Comparison of ENCODE assay signal across 8 cellular contexts in genomic region chr19:29715695-29716581, GRCh38. TPM values are rescaled to one million over a fixed set of nuclear protein-coding genes. Genes with fewer than 3 reads are reported as not detected.
DNase-seq lines count a peak whose midpoint lies in the region; ATAC-seq, FAIRE-seq and TF ChIP-seq lines count a peak whose summit lies in the region.

No MANE protein-coding gene starts in this region.

- H3K79me2 ChIP-seq in mesendoderm (ENCODE audit: control insufficient read depth, insufficient read depth, low read length): no peaks in the 10 kb centered on the region

- peak overlapping the region; percentile 83 for H3K9ac ChIP-seq in mesendoderm (ENCODE audit: low read length)

- no peak for DNase-seq in AG09309 (ENCODE audit: low read depth)
- no peak for DNase-seq in GM19239 (ENCODE audit: insufficient read length, low spot score)
- peak; percentile 44 for DNase-seq in NB4 (ENCODE audit: low read depth)
- peak; percentile 25 for DNase-seq in central memory CD4-positive, alpha-beta T cell
- DNase-seq in mesendoderm: peak; percentile 50
- DNase-seq in aorta: peak in 1 of 2 donors; percentile 40
- DNase-seq in NCI-H187 (lab: John Stamatoyannopoulos, UW): no peak

- H4K5ac ChIP-seq in mesendoderm (ENCODE audit: low read length): peak overlapping the region; percentile 56

- H3K4ac ChIP-seq in mesendoderm (ENCODE audit: low read depth, low read length): peak overlapping the region; percentile 97

- ATAC-seq in aorta (ENCODE audit: low FRiP score) (no peak), HG03025 (IDR thresholded peaks at IDR 0.05; ENCODE audit: low FRiP score, unreplicated experiment) (no peak)

- TF ChIP-seq CTCF in AG09309 (IDR thresholded peaks at IDR 0.05; ENCODE audit: control insufficient read depth, insufficient read depth, low read depth, low read length, missing control alignments) (no peak), NB4 (IDR thresholded peaks at IDR 0.05; ENCODE audit: low read depth, low read length) (no peak)

- no peaks in the 10 kb centered on the region for H3K36me3 ChIP-seq in mesendoderm (ENCODE audit: control insufficient read depth, insufficient read depth, low read length)
- H3K36me3 ChIP-seq in aorta (ENCODE audit: control insufficient read depth in 1 of 2, insufficient read depth in 2 of 2, low read length in 1 of 2): no peaks in the 10 kb centered on the region

- peak; percentile 26 for FAIRE-seq in GM19239 (lab: Jason Lieb, UNC)

- H3K79me1 ChIP-seq in mesendoderm (ENCODE audit: low read length): peaks cover 2% of the 10 kb centered on the region

- H2AK5ac ChIP-seq in mesendoderm (ENCODE audit: low read length): no peak overlapping the region

- peak overlapping the region; percentile 59 for H3K23ac ChIP-seq in mesendoderm (ENCODE audit: low read length)

- no peaks in the 10 kb centered on the region for H3K9me3 ChIP-seq in aorta (ENCODE audit: control insufficient read depth, low read length)

- peak overlapping the region; percentile 98 for H3K18ac ChIP-seq in mesendoderm (ENCODE audit: low read length)

- H3K27me3 ChIP-seq in mesendoderm (ENCODE audit: insufficient read depth, low read length, poor library complexity) (no peaks in the 10 kb centered on the region), aorta (ENCODE audit: control insufficient read depth in 1 of 2, insufficient read depth in 2 of 2, low read length in 1 of 2) (no peaks in the 10 kb centered on the region)

- H3K4me2 ChIP-seq in mesendoderm (ENCODE audit: low read length): peak overlapping the region; percentile 52

- H2BK120ac ChIP-seq in mesendoderm (ENCODE audit: low read depth, low read length): peak overlapping the region; percentile 52

- H3K4me1 ChIP-seq in mesendoderm (ENCODE audit: control insufficient read depth, low read depth, low read length) (peaks cover 8% of the 10 kb centered on the region), aorta (ENCODE audit: control insufficient read depth in 1 of 2, insufficient read depth in 2 of 2, low read length in 2 of 2) (no peaks in the 10 kb centered on the region)

- TF ChIP-seq POLR2A in NB4 (IDR thresholded peaks at IDR 0.05; ENCODE audit: extremely low read depth, insufficient read length): no peak

- H3K56ac ChIP-seq in mesendoderm (ENCODE audit: low read length): peak overlapping the region; percentile 91

- intact Hi-C loops in aorta (cut with DNase I): loop anchor here (1.0 to 5.0 kb wide), 4 partner anchors 22 to 106 kb away; no protein-coding TSS in a partner anchor

- H3K27ac ChIP-seq in mesendoderm (ENCODE audit: low read depth, low read length) (no peak overlapping the region), aorta (ENCODE audit: low read depth in 1 of 2, low read length in 2 of 2) (peak overlapping the region; percentile 61 to 69)

- no CpG with 5 or more reads among the region's 13 CpGs for WGBS in mesendoderm (ENCODE audit: extremely low coverage, insufficient coverage, low lambda C conversion rate)
- 22 to 24% methylated on average over 13 of the region's 13 CpGs for WGBS in aorta, 2 donors

- no peak overlapping the region for H4K8ac ChIP-seq in mesendoderm (ENCODE audit: low read depth, low read length)

- H2BK5ac ChIP-seq in mesendoderm (ENCODE audit: low read length): no peak overlapping the region

- no peak overlapping the region for H2BK15ac ChIP-seq in mesendoderm (replicated peaks; ENCODE audit: low read depth)

- H3K4me3 ChIP-seq in AG09309 (ENCODE audit: control insufficient read depth, low read depth, low read length) (peak overlapping the region; percentile 85), NB4 (ENCODE audit: low read depth, low read length) (peak overlapping the region; percentile 75), mesendoderm (ENCODE audit: low read length) (peak overlapping the region; percentile 22), aorta (ENCODE audit: low read length in 2 of 2) (peak overlapping the region; percentile 57 to 83)

RNA-seq across cellular contexts. Expression of gene C19orf12, which starts 0.9 kb away (rescaled TPM):
- polyA plus RNA-seq in mesendoderm (2013, experiment 1 of 2): 10.9 TPM
- 10.9 TPM for polyA plus RNA-seq in mesendoderm (2013, experiment 2 of 2)
- 10 to 100 TPM; 26.4 to 32.8 TPM for total RNA-seq in aorta
- polyA plus RNA-seq in aorta: 10 to 100 TPM; 14.3 to 19.5 TPM

RNA-seq across cellular contexts. Expression of gene PLEKHF1, which starts 50.7 kb away (rescaled TPM):
- polyA plus RNA-seq in mesendoderm (2013, experiment 1 of 2): 3.0 TPM
- 3.7 TPM for polyA plus RNA-seq in mesendoderm (2013, experiment 2 of 2)
- total RNA-seq in aorta: 10 to 100 TPM; 10.8 to 17.5 TPM
- polyA plus RNA-seq in aorta: 10 to 100 TPM in 1 of 2 donors, 1 to 10 TPM in 1; 9.9 to 17.2 TPM

Comparison
In these comparisons a context has a peak if more than half of its experiments do, and no peak if none do; other contexts are left out.
1. DNase-seq: peak in NB4 (single experiment), central memory CD4-positive, alpha-beta T cell (single experiment) and mesendoderm (single experiment); none in AG09309 (single experiment), GM19239 (single experiment) and NCI-H187 (0 of 2).
2. H3K4me3 ChIP-seq: peak in every context shown above with its lines; median percentile 85 in AG09309; 75 in NB4; 70 in aorta; 22 in mesendoderm.